ENCODE assay signal across 1 cellular context in the genomic region with DNA sequence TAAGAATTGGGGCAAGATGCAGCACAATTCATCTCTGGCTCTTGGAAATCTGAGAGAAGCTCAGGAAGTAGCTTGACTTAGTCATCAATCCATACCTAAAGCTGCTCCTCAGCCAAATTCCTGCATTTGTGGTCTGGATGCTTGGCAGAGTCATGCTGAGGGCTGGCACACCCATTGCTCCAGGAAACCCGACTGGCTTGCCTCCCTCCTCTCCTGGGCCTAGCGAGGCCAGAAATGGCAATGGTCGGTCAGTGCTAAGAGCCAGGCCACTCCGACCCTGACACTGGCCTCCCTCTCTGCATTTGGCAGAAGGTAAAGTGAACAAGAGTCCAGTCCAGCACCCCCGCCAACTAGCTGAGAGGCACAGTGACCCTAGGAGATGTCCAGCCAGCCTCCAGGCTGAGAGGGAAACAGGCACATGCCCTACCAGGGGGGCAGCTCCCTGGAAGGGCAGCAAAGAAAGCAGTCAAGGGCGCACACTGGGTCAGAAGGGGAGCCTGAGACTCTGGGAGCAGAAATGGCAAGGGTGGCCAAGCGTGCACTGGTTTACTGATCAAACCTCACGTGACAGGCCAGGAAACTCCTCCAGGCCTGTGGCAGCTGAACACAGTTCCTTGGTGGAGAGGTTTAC.
TF ChIP-seq lines count a peak whose summit lies in the region.

No MANE protein-coding gene starts in this region.

TF ChIP-seq in IMR-90, 13 proteins besides CTCF, POLR2A, EP300 and RAD21:
- TF ChIP-seq SMC3 (IDR thresholded peaks at IDR 0.05; ENCODE audit: low read depth, low read length) = no peak; the same call in 1 of the 2 replicates
- TF ChIP-seq, protein P1, sequence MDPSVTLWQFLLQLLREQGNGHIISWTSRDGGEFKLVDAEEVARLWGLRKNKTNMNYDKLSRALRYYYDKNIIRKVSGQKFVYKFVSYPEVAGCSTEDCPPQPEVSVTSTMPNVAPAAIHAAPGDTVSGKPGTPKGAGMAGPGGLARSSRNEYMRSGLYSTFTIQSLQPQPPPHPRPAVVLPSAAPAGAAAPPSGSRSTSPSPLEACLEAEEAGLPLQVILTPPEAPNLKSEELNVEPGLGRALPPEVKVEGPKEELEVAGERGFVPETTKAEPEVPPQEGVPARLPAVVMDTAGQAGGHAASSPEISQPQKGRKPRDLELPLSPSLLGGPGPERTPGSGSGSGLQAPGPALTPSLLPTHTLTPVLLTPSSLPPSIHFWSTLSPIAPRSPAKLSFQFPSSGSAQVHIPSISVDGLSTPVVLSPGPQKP (IDR thresholded peaks at IDR 0.05; ENCODE audit: borderline replicate concordance, low read depth, low read length) = no peak
- TF ChIP-seq CEBPB (IDR thresholded peaks at IDR 0.05; ENCODE audit: low read depth, low read length) = no peak
- peak; percentile 47; the same call in 1 of the 2 replicates for TF ChIP-seq FOS (IDR thresholded peaks at IDR 0.05; ENCODE audit: low read depth, low read length)
